15 cellular contexts compared by ENCODE assay signal in genomic region chr20:53749499-53749898, GRCh38.
DNase-seq lines count a peak whose midpoint lies in the region; ATAC-seq, FAIRE-seq and TF ChIP-seq lines count a peak whose summit lies in the region.
"Had no signal": no experiment of that assay in that cellular context is flagged by ENCODE, and none has a peak within 500 bp of the region (broad histone marks: within the 10 kb centered on the region; RNA-seq: fewer than 3 reads in every experiment).

No MANE protein-coding gene starts in this region.

- no peaks in the 10 kb centered on the region for H3K9me3 Mint-ChIP-seq in T-helper 2 cell treated with Interferon-gamma antibody and Interleukin-4, amounts not matched to agents 5 μg/mL and 100 μg/mL, for 36 hours

- 0% methylated on average over 1 of the region's 1 CpG for WGBS in GM12878 (ENCODE audit: insufficient coverage, insufficient replicate concordance, low lambda C conversion rate, missing lambda C conversion rate)
- no CpG with 5 or more reads among the region's 1 CpG for WGBS in neuronal stem cell (ENCODE audit: extremely low coverage in 2 of 2, insufficient read length in 2 of 2, insufficient replicate concordance in 1 of 2), 2 donors

- H3K9me2 ChIP-seq in OCI-LY1 (ENCODE audit: low read depth, low read length) = no peaks in the 10 kb centered on the region

- no peak overlapping the region for H3K14ac ChIP-seq in neuronal stem cell (ENCODE audit: low read length)

- H3K4me2 ChIP-seq in OCI-LY1 (ENCODE audit: low read length) (no peak overlapping the region), GM12878 (ENCODE audit: control insufficient read depth, insufficient read depth) (no peak overlapping the region), neuronal stem cell (ENCODE audit: insufficient read depth, low read length, poor library complexity, severe bottlenecking) (no peak overlapping the region)

- RAD21 ChIA-PET in GM12878 (lab: Charles Lee; ENCODE audit: unreplicated experiment) = interaction anchor here (0.8 to 4.4 kb wide), 24 partner anchors 10 to 191 kb away, joined by 3 to 37 read pairs (median 6); no protein-coding TSS in a partner anchor

- H3K9me3 ChIP-seq in OCI-LY1 (ENCODE audit: low read length) (no peaks in the 10 kb centered on the region), GM12878 (replicated peaks; ENCODE audit: control insufficient read depth, insufficient read depth, low read length) (no peaks in the 10 kb centered on the region; the same call in 2 of the 3 replicates), neuronal stem cell (replicated peaks in 1 of 2; ENCODE audit: control insufficient read depth in 2 of 2, insufficient read depth in 1 of 2, low read depth in 1 of 2, low read length in 2 of 2) (no peaks in the 10 kb centered on the region), colonic mucosa (no peaks in the 10 kb centered on the region)
- H3K9me3 ChIP-seq: heart left ventricle, thyroid gland had no signal

- no peak overlapping the region for H2BK15ac ChIP-seq in neuronal stem cell (ENCODE audit: low read length)

- H3K36me3 Mint-ChIP-seq in T-helper 2 cell treated with Interferon-gamma antibody and Interleukin-4, amounts not matched to agents 5 μg/mL and 100 μg/mL, for 36 hours (ENCODE audit: low read depth) = no peaks in the 10 kb centered on the region

- SMC1A ChIA-PET in GM12878 (lab: Charles Lee; ENCODE audit: uncharacterized antibody, unreplicated experiment) = interaction anchor here (0.6 to 12.5 kb wide), 25 partner anchors 13 to 187 kb away, joined by 3 to 290 read pairs (median 4); no protein-coding TSS in a partner anchor

- H3K4me1 Mint-ChIP-seq in T-helper 2 cell treated with Interferon-gamma antibody and Interleukin-4, amounts not matched to agents 5 μg/mL and 100 μg/mL, for 36 hours (ENCODE audit: low read depth) = peaks cover 59% of the 10 kb centered on the region

- CTCF ChIA-PET in GM12878 (lab: Yijun Ruan, JAX) = interaction anchor here (0.6 to 4.4 kb wide), 12 partner anchors 12 to 190 kb away, joined by 3 to 47 read pairs (median 3); no protein-coding TSS in a partner anchor

- peaks cover 64% of the 10 kb centered on the region for H3K4me1 ChIP-seq in OCI-LY1 (ENCODE audit: insufficient read depth, low read length, severe bottlenecking)
- H3K4me1 ChIP-seq in GM12878 (ENCODE audit: control insufficient read depth, insufficient read depth, low read length) = peaks cover 57% of the 10 kb centered on the region
- peaks cover 19 to 40% of the 10 kb centered on the region in 2 donors for H3K4me1 ChIP-seq in neuronal stem cell (ENCODE audit: control insufficient read depth in 2 of 2, insufficient read depth in 1 of 2, low read depth in 1 of 2, low read length in 2 of 2)
- H3K4me1 ChIP-seq in colonic mucosa = peaks cover 16% of the 10 kb centered on the region

- POLR2A ChIA-PET in GM12878 (lab: Charles Lee) = interaction anchor here (0.7 to 4.2 kb wide), 4 partner anchors 12 to 172 kb away, joined by 3 to 49 read pairs (median 4); no protein-coding TSS in a partner anchor

- H3K79me1 ChIP-seq in neuronal stem cell (ENCODE audit: low read depth, low read length) = no peaks in the 10 kb centered on the region

- no peak overlapping the region for H2BK5ac ChIP-seq in neuronal stem cell (ENCODE audit: low read length)

- H4K8ac ChIP-seq in neuronal stem cell (ENCODE audit: low read depth, low read length) = no peak overlapping the region

- H3K36me3 ChIP-seq in OCI-LY1 (ENCODE audit: insufficient read depth, low read length) (no peaks in the 10 kb centered on the region), GM12878 (ENCODE audit: control insufficient read depth in 2 of 2, insufficient read depth in 2 of 2, low read length in 1 of 2) (no peaks in the 10 kb centered on the region), neuronal stem cell (replicated peaks in 1 of 2; ENCODE audit: control insufficient read depth in 2 of 2, insufficient read depth in 2 of 2, low read length in 2 of 2) (no peaks in the 10 kb centered on the region), colonic mucosa (no peaks in the 10 kb centered on the region)
- H3K36me3 ChIP-seq: heart left ventricle, thyroid gland, WERI-Rb-1 had no signal

- ATAC-seq in GM12878 = no peak
- ATAC-seq in GM18519 (IDR thresholded peaks at IDR 0.05; ENCODE audit: low FRiP score, unreplicated experiment) = no peak
- ATAC-seq: heart left ventricle, left colon had no signal

- no peak overlapping the region for H3K18ac ChIP-seq in neuronal stem cell (ENCODE audit: low read length)

- H3K4me3 ChIP-seq in OCI-LY1 (ENCODE audit: low read depth, low read length, poor library complexity, severe bottlenecking) = no peak overlapping the region
- H3K4me3 ChIP-seq in GM12878 = no peak overlapping the region
- no peak overlapping the region for H3K4me3 ChIP-seq in neuronal stem cell (ENCODE audit: low read length in 2 of 2)
- no peak overlapping the region for H3K4me3 ChIP-seq in colonic mucosa
- H3K4me3 ChIP-seq: heart left ventricle, thyroid gland had no signal

- no peaks in the 10 kb centered on the region for H3K79me2 ChIP-seq in OCI-LY1 (ENCODE audit: insufficient read depth, low read length)
- H3K79me2 ChIP-seq in GM12878 (ENCODE audit: control insufficient read depth, insufficient read depth, low read length) = no peaks in the 10 kb centered on the region

- no peak overlapping the region for H4K91ac ChIP-seq in neuronal stem cell (ENCODE audit: low read depth, low read length, poor library complexity)

- no peak for TF ChIP-seq EP300 in GM12878 (IDR thresholded peaks at IDR 0.05; ENCODE audit: borderline replicate concordance in 1 of 2, control insufficient read depth in 1 of 2, low read depth in 2 of 2, low read length in 2 of 2)

- peak overlapping the region; percentile 6 for H3K4me3 Mint-ChIP-seq in T-helper 2 cell treated with Interferon-gamma antibody and Interleukin-4, amounts not matched to agents 5 μg/mL and 100 μg/mL, for 36 hours

- no TSS peak for BruUV-seq in GM12878 (replicated peaks; lab: Mats Ljungman, UMichigan)

- TF ChIP-seq CTCF in OCI-LY1 (IDR thresholded peaks at IDR 0.05; ENCODE audit: low read length) = peak; percentile 26; the same call in 1 of the 2 replicates
- TF ChIP-seq CTCF in GM12878 (IDR thresholded peaks at IDR 0.05 in 2 of 3, conservative IDR thresholded peaks at IDR 0.05 in 1 of 3; ENCODE audit: control insufficient read depth in 2 of 3, extremely low read depth in 1 of 3, insufficient read depth in 1 of 3, low read depth in 3 of 3, low read length in 3 of 3) = no peak
- TF ChIP-seq CTCF in colonic mucosa (IDR thresholded peaks at IDR 0.05) = no peak

- H3K27me3 ChIP-seq in OCI-LY1 (ENCODE audit: insufficient read depth, low read length) (no peaks in the 10 kb centered on the region), GM12878 (replicated peaks in 1 of 2; ENCODE audit: control insufficient read depth in 2 of 2, insufficient read depth in 2 of 2, low read length in 1 of 2) (no peaks in the 10 kb centered on the region), neuronal stem cell (ENCODE audit: control insufficient read depth in 3 of 3, insufficient read depth in 3 of 3, low read depth in 1 of 3, low read length in 3 of 3) (no peaks in the 10 kb centered on the region), colonic mucosa (no peaks in the 10 kb centered on the region)
- H3K27me3 ChIP-seq: heart left ventricle, thyroid gland had no signal

- H3K27ac Mint-ChIP-seq in T-helper 2 cell treated with Interferon-gamma antibody and Interleukin-4, amounts not matched to agents 5 μg/mL and 100 μg/mL, for 36 hours = peak overlapping the region; percentile 78

- H3K27ac ChIP-seq in OCI-LY1 (ENCODE audit: low read depth, low read length, poor library complexity, severe bottlenecking) (peak overlapping the region; percentile 90), GM12878 (ENCODE audit: control insufficient read depth, insufficient read depth) (peak overlapping the region; percentile 99), neuronal stem cell (replicated peaks; ENCODE audit: low read length) (no peak overlapping the region), colonic mucosa (no peak overlapping the region)
- H3K27ac ChIP-seq: heart left ventricle, WERI-Rb-1 had no signal

- H2AFZ ChIP-seq in OCI-LY1 (ENCODE audit: low read length) = no peak overlapping the region
- H2AFZ ChIP-seq in GM12878 (ENCODE audit: control insufficient read depth, low read depth, low read length) = peak overlapping the region; percentile 25; the same call in 1 of the 2 replicates
- H2AFZ ChIP-seq in neuronal stem cell (ENCODE audit: low read length) = peak overlapping the region; percentile 56

- H2BK120ac ChIP-seq in neuronal stem cell (ENCODE audit: low read depth, low read length) = no peak overlapping the region

- 0 out of 2 replicates have a peak, but pooled peaks cover 12% of the 10 kb centered on the region for H3F3A ChIP-seq in OCI-LY1 (ENCODE audit: insufficient read depth, low read length)

- TF ChIP-seq RAD21 in GM12878 (IDR thresholded peaks at IDR 0.05; ENCODE audit: insufficient read depth, low read depth, low read length) = no peak

- no peaks in the 10 kb centered on the region for H3K27me3 Mint-ChIP-seq in T-helper 2 cell treated with Interferon-gamma antibody and Interleukin-4, amounts not matched to agents 5 μg/mL and 100 μg/mL, for 36 hours (ENCODE audit: low read depth)

- no peak overlapping the region for H2BK12ac ChIP-seq in neuronal stem cell (ENCODE audit: low read length)

- TF ChIP-seq POLR2A in GM12878 (IDR thresholded peaks at IDR 0.05; ENCODE audit: low read depth, low read length) = no peak

- no peak overlapping the region for H2AK5ac ChIP-seq in neuronal stem cell (ENCODE audit: low read depth, low read length)

- no peak for FAIRE-seq in GM12878 (lab: Jason Lieb, UNC)

- H3K4ac ChIP-seq in neuronal stem cell (ENCODE audit: low read length) = no peak overlapping the region

- H3K9ac ChIP-seq in OCI-LY1 (ENCODE audit: low read length) (peak overlapping the region; percentile 14; the same call in 1 of the 2 replicates), GM12878 (ENCODE audit: control insufficient read depth, insufficient read depth, low read length) (0 out of 2 replicates have a peak overlapping the region, but pooled peaks have one; percentile 12), neuronal stem cell (ENCODE audit: low read depth, low read length, poor library complexity) (no peak overlapping the region), colonic mucosa (ENCODE audit: low read depth in 2 of 2, low read length in 2 of 2) (no peak overlapping the region)

- no peak for DNase-seq in T-helper 2 cell treated with Interferon-gamma antibody and Interleukin-4, amounts not matched to agents 5 μg/mL and 100 μg/mL, for 36 hours (ENCODE audit: low spot score)
- DNase-seq in T-helper 2 cell = no peak
- DNase-seq in GM12878 (ENCODE audit: low read depth, low spot score) = no peak
- DNase-seq in neuronal stem cell (ENCODE audit: low spot score) = no peak
- no peak for DNase-seq in colonic mucosa
- DNase-seq in anterior cingulate cortex (lab: John Stamatoyannopoulos, UW) = no peak
- DNase-seq: central memory CD4-positive, alpha-beta T cell; heart left ventricle; left colon; NCI-H1694; Right ventricle myocardium superior; WERI-Rb-1 had no signal

- H4K20me1 ChIP-seq in OCI-LY1 (ENCODE audit: insufficient read depth, low read length) = no peaks in the 10 kb centered on the region
- H4K20me1 ChIP-seq in GM12878 (ENCODE audit: control insufficient read depth, insufficient read depth) = no peaks in the 10 kb centered on the region

- in situ Hi-C loops in GM12878 (cut with MboI) = loop anchor here (25.0 kb wide), 1 partner anchor 1562 kb away; the partner anchor contains the start of gene ZFP64

- H3K23ac ChIP-seq in neuronal stem cell (ENCODE audit: low read depth, low read length, poor library complexity) = no peak overlapping the region

- intact Hi-C loops in GM12878 (cut with micrococcal nuclease; ENCODE audit: unreplicated experiment) (no loop called here), colonic mucosa (cut with DNase I) (no loop called here)

Comparison
In these comparisons a context has a peak if more than half of its experiments do, and no peak if none do; other contexts are left out.
1. H3K27ac ChIP-seq: peak in OCI-LY1 (single experiment) and GM12878 (single experiment); none in neuronal stem cell (single experiment) and colonic mucosa (single experiment).
2. H3K9ac ChIP-seq: peak in OCI-LY1 (single experiment) and GM12878 (single experiment); none in neuronal stem cell (single experiment) and colonic mucosa (0 of 2).